ENCODE assay signal across 18 cellular contexts in the genomic region with DNA sequence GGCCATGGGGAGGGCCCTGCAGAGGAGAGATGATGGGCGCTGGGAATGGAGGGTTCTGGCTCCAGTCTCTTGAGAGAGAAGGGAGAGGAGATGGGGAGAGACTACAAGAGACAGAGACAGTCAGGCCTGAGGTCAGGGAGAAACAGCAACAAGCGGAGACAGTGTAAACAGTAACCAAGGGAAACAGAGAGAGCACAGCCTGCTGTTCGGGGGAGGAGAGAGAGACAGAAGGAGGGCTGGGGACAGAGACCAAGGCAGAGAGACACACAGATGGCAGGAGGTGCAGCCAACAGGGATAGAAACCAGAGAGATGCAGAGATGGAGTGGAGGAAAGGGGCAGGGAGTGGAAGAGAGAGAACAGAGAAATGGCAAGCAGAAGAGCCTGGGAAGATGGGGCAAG.
DNase-seq lines count a peak whose midpoint lies in the region; ATAC-seq and TF ChIP-seq lines count a peak whose summit lies in the region.
"Had no signal": no experiment of that assay in that cellular context is flagged by ENCODE, and none has a peak within 500 bp of the region (broad histone marks: within the 10 kb centered on the region; RNA-seq: fewer than 3 reads in every experiment).

No MANE protein-coding gene starts in this region.

- peak overlapping the region; percentile 4 for H3K4me2 ChIP-seq in neural progenitor cell
- H3K4me2 ChIP-seq: KMS-11 had no signal

- H3K27ac ChIP-seq in neural progenitor cell, result no peak overlapping the region
- H3K27ac ChIP-seq: epithelial cell of prostate, KMS-11, left lung, thyroid gland had no signal

- peaks cover 34% of the 10 kb centered on the region for H3K4me1 Mint-ChIP-seq in neural progenitor cell
- H3K4me1 Mint-ChIP-seq: activated CD4-positive, alpha-beta T cell treated with anti-CD3 and anti-CD28 coated beads, Interleukin-2, amount 10 ng/mL, durations not matched to agents 7 days and 5 days; activated naive CD4-positive, alpha-beta T cell treated with anti-CD3 and anti-CD28 coated beads, Interleukin-2, amount 10 ng/mL, durations not matched to agents 7 days and 5 days; stimulated activated effector memory CD8-positive, alpha-beta T cell treated with anti-CD3 and anti-CD28 coated beads, Interleukin-12 subunit alpha, Interleukin-12 subunit beta, amount 100 ng/mL, for 72 hours had no signal

- H3K36me3 Mint-ChIP-seq in neural progenitor cell, result no peaks in the 10 kb centered on the region
- H3K36me3 Mint-ChIP-seq: activated naive CD4-positive, alpha-beta T cell treated with anti-CD3 and anti-CD28 coated beads, Interleukin-2, amount 10 ng/mL, durations not matched to agents 7 days and 5 days; stimulated activated effector memory CD8-positive, alpha-beta T cell treated with anti-CD3 and anti-CD28 coated beads, Interleukin-12 subunit alpha, Interleukin-12 subunit beta, amount 100 ng/mL, for 72 hours had no signal

- peak overlapping the region; percentile 5 for H2AFZ ChIP-seq in neural progenitor cell (replicated peaks)

- H3K4me1 ChIP-seq in neural progenitor cell, result peaks cover 9% of the 10 kb centered on the region
- H3K4me1 ChIP-seq: left lung, thyroid gland had no signal

- peaks cover 7% of the 10 kb centered on the region for H3K27me3 Mint-ChIP-seq in neural progenitor cell (ENCODE audit: insufficient read depth, low read depth)

- no peaks in the 10 kb centered on the region for H3K27me3 ChIP-seq in neural progenitor cell
- H3K27me3 ChIP-seq: left lung, thyroid gland had no signal

- H3F3A ChIP-seq in neural progenitor cell (ENCODE audit: low read depth), result no peaks in the 10 kb centered on the region

- DNase-seq in G401 (ENCODE audit: low spot score) (peak; percentile 72), NCI-H446 treated with DMSO at 0.1 percent for 48 hours (lab: John Stamatoyannopoulos, UW) (peak; percentile 31), cerebellum (ENCODE audit: low spot score) (peak; percentile 54), neural progenitor cell (ENCODE audit: low spot score) (no peak), NOMO-1 (lab: John Stamatoyannopoulos, UW; ENCODE audit: unreplicated experiment in 2 of 2) (no peak), OCI-M1 (lab: John Stamatoyannopoulos, UW) (no peak)
- no peak for DNase-seq in stimulated activated naive CD4-positive, alpha-beta T cell (lab: John Stamatoyannopoulos, UW)
- DNase-seq: activated CD4-positive, alpha-beta T cell treated with anti-CD3 and anti-CD28 coated beads, Interleukin-2, amount 10 ng/mL, durations not matched to agents 7 days and 5 days; activated naive CD4-positive, alpha-beta T cell treated with anti-CD3 and anti-CD28 coated beads, Interleukin-2, amount 10 ng/mL, durations not matched to agents 7 days and 5 days; cortex of kidney; left lung; NCI-H226; stimulated activated CD4-positive, alpha-beta T cell treated with anti-CD3 and anti-CD28 coated beads, Interleukin-12 subunit alpha, Interleukin-12 subunit beta, amount 100 ng/mL, for 4 hours; thyroid gland had no signal

- H3K79me2 ChIP-seq in neural progenitor cell (ENCODE audit: low read depth), result no peaks in the 10 kb centered on the region

- H3K4me3 Mint-ChIP-seq in neural progenitor cell, result no peak overlapping the region
- H3K4me3 Mint-ChIP-seq: activated CD4-positive, alpha-beta T cell treated with anti-CD3 and anti-CD28 coated beads, Interleukin-2, amount 10 ng/mL, durations not matched to agents 7 days and 5 days; activated naive CD4-positive, alpha-beta T cell treated with anti-CD3 and anti-CD28 coated beads, Interleukin-2, amount 10 ng/mL, durations not matched to agents 7 days and 5 days; stimulated activated effector memory CD8-positive, alpha-beta T cell treated with anti-CD3 and anti-CD28 coated beads, Interleukin-12 subunit alpha, Interleukin-12 subunit beta, amount 100 ng/mL, for 72 hours had no signal

- TF ChIP-seq CTCF in neural progenitor cell (IDR thresholded peaks at IDR 0.05), result no peak

- H3K27ac Mint-ChIP-seq in neural progenitor cell, result peak overlapping the region; percentile 19
- H3K27ac Mint-ChIP-seq: activated CD4-positive, alpha-beta T cell treated with anti-CD3 and anti-CD28 coated beads, Interleukin-2, amount 10 ng/mL, durations not matched to agents 7 days and 5 days; activated naive CD4-positive, alpha-beta T cell treated with anti-CD3 and anti-CD28 coated beads, Interleukin-2, amount 10 ng/mL, durations not matched to agents 7 days and 5 days; stimulated activated effector memory CD8-positive, alpha-beta T cell treated with anti-CD3 and anti-CD28 coated beads, Interleukin-12 subunit alpha, Interleukin-12 subunit beta, amount 100 ng/mL, for 72 hours had no signal

- H3K9me3 ChIP-seq in neural progenitor cell (ENCODE audit: low read depth), result no peaks in the 10 kb centered on the region
- H3K9me3 ChIP-seq: left lung, thyroid gland had no signal

- H3K9ac ChIP-seq in neural progenitor cell, result no peak overlapping the region
- H3K9ac ChIP-seq: KMS-11 had no signal

- H3K9me3 Mint-ChIP-seq in neural progenitor cell, result no peaks in the 10 kb centered on the region
- H3K9me3 Mint-ChIP-seq: activated CD4-positive, alpha-beta T cell treated with anti-CD3 and anti-CD28 coated beads, Interleukin-2, amount 10 ng/mL, durations not matched to agents 7 days and 5 days; activated naive CD4-positive, alpha-beta T cell treated with anti-CD3 and anti-CD28 coated beads, Interleukin-2, amount 10 ng/mL, durations not matched to agents 7 days and 5 days; stimulated activated effector memory CD8-positive, alpha-beta T cell treated with anti-CD3 and anti-CD28 coated beads, Interleukin-12 subunit alpha, Interleukin-12 subunit beta, amount 100 ng/mL, for 72 hours had no signal

- in situ Hi-C loops in G401 (cut with HindIII; ENCODE audit: low sequenced_read_pairs), result no loop called here

- H3K36me3 ChIP-seq in neural progenitor cell, result no peaks in the 10 kb centered on the region
- H3K36me3 ChIP-seq: left lung, thyroid gland had no signal

- ATAC-seq in HG02884 (IDR thresholded peaks at IDR 0.05; ENCODE audit: unreplicated experiment), result no peak
- ATAC-seq: left lung; stimulated activated effector memory CD8-positive, alpha-beta T cell treated with anti-CD3 and anti-CD28 coated beads, Interleukin-12 subunit alpha, Interleukin-12 subunit beta, amount 100 ng/mL, for 72 hours had no signal

- H3K4me3 ChIP-seq in neural progenitor cell, result no peak overlapping the region
- H3K4me3 ChIP-seq: left lung, thyroid gland had no signal

- H4K20me1 ChIP-seq in neural progenitor cell (ENCODE audit: low read depth), result no peaks in the 10 kb centered on the region

Comparison
In these comparisons a context has a peak if more than half of its experiments do, and no peak if none do; other contexts are left out.
1. DNase-seq: peak in G401 (single experiment), NCI-H446 treated with DMSO at 0.1 percent for 48 hours (single experiment) and cerebellum (single experiment); none in neural progenitor cell (single experiment), NOMO-1 (0 of 2), stimulated activated naive CD4-positive, alpha-beta T cell (0 of 6) and OCI-M1 (single experiment).